In the genomic region with DNA sequence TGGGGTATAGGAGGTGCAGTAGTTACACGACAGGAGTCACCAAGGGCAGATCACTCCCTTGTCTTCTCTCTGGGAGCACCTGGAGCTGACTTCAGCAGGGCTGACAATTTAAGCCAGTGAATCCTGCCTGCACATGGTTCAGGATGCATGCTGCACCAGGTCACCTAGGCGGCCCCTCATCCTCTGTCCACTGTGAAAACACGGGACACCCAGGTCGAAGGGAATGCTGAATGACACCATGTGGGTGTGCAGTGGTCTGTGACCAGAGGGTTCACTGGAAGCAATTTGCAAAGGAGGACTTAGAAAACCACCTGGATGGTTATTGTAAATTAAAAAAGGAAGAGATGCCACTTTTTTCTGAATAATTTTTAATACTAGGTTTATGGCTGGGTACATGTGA, we compare ENCODE assay signal across 28 cellular contexts.
"Had no signal": no experiment of that assay in that cellular context is flagged by ENCODE, and none has a peak within 500 bp of the region (broad histone marks: within the 10 kb centered on the region; RNA-seq: fewer than 3 reads in every experiment).

No MANE protein-coding gene starts in this region.

- H3K27me3 ChIP-seq: brain microvascular endothelial cell, esophagus muscularis mucosa, foreskin keratinocyte, gastrocnemius medialis, heart right ventricle had no signal

- H3K4me3 ChIP-seq: esophagus muscularis mucosa, gastrocnemius medialis, heart right ventricle had no signal

- H3K36me3 Mint-ChIP-seq: activated naive CD8-positive, alpha-beta T cell; WTC11 had no signal

- ATAC-seq: activated T-cell treated with anti-CD3 and anti-CD28 coated beads, Interleukin-2, amount 50 U/mL, for 4 hours; activated T-helper 17 cell treated with anti-CD3 and anti-CD28 coated beads, Interleukin-2, amount 50 U/mL, for 72 hours; effector memory CD8-positive, alpha-beta T cell; foreskin keratinocyte; gastrocnemius medialis; WTC11 had no signal

- H3K4me3 Mint-ChIP-seq: activated CD4-positive, alpha-beta memory T cell treated with anti-CD3 and anti-CD28 coated beads, Interleukin-2, amount 10 ng/mL, durations not matched to agents 7 days and 5 days; activated CD4-positive, alpha-beta T cell treated with anti-CD3 and anti-CD28 coated beads, Interleukin-2, amount 10 ng/mL, durations not matched to agents 7 days and 5 days; activated naive CD8-positive, alpha-beta T cell; activated T-cell treated with anti-CD3 and anti-CD28 coated beads, Interleukin-2, amount 50 U/mL, for 4 hours; activated T-helper 17 cell treated with anti-CD3 and anti-CD28 coated beads, Interleukin-2, amount 50 U/mL, for 72 hours; central memory CD8-positive, alpha-beta T cell; effector memory CD8-positive, alpha-beta T cell; WTC11 had no signal

- H3K9me3 Mint-ChIP-seq: activated CD4-positive, alpha-beta memory T cell treated with anti-CD3 and anti-CD28 coated beads, Interleukin-2, amount 10 ng/mL, durations not matched to agents 7 days and 5 days; activated CD4-positive, alpha-beta T cell treated with anti-CD3 and anti-CD28 coated beads, Interleukin-2, amount 10 ng/mL, durations not matched to agents 7 days and 5 days; activated T-cell treated with anti-CD3 and anti-CD28 coated beads, Interleukin-2, amount 50 U/mL, for 4 hours; activated T-helper 17 cell treated with anti-CD3 and anti-CD28 coated beads, Interleukin-2, amount 50 U/mL, for 72 hours; central memory CD8-positive, alpha-beta T cell; effector memory CD8-positive, alpha-beta T cell; WTC11 had no signal

- H3K36me3 ChIP-seq: brain microvascular endothelial cell, esophagus muscularis mucosa, gastrocnemius medialis, heart right ventricle had no signal

- H3K4me1 Mint-ChIP-seq: activated CD4-positive, alpha-beta memory T cell treated with anti-CD3 and anti-CD28 coated beads, Interleukin-2, amount 10 ng/mL, durations not matched to agents 7 days and 5 days; activated CD4-positive, alpha-beta T cell treated with anti-CD3 and anti-CD28 coated beads, Interleukin-2, amount 10 ng/mL, durations not matched to agents 7 days and 5 days; activated T-helper 17 cell treated with anti-CD3 and anti-CD28 coated beads, Interleukin-2, amount 50 U/mL, for 72 hours; central memory CD8-positive, alpha-beta T cell had no signal

- DNase-seq: activated CD4-positive, alpha-beta memory T cell treated with anti-CD3 and anti-CD28 coated beads, Interleukin-2, amount 10 ng/mL, durations not matched to agents 7 days and 5 days; activated CD4-positive, alpha-beta T cell treated with anti-CD3 and anti-CD28 coated beads for 1 hour; activated CD4-positive, alpha-beta T cell treated with anti-CD3 and anti-CD28 coated beads for 4 hours; activated CD4-positive, alpha-beta T cell treated with anti-CD3 and anti-CD28 coated beads, Interleukin-2, amount 10 ng/mL, durations not matched to agents 7 days and 5 days; activated CD4-positive, alpha-beta T cell treated with anti-CD3 and anti-CD28 coated beads, Interleukin-2, amount 50 U/mL, for 4 hours; activated CD8-positive, alpha-beta memory T cell treated with anti-CD3 and anti-CD28 coated beads for 24 hours; activated effector memory CD4-positive, alpha-beta T cell treated with Interleukin-2 at 50 U/mL for 16 hours; activated gamma-delta T cell treated with Interleukin-2 at 50 U/mL for 16 hours; activated naive CD4-positive, alpha-beta T cell treated with anti-CD3 and anti-CD28 coated beads, Interleukin-2, amount 50 U/mL, for 16 hours; activated naive CD4-positive, alpha-beta T cell treated with Interleukin-2 at 50 U/mL for 16 hours; activated T-cell treated with anti-CD3 and anti-CD28 coated beads, Interleukin-2, amount 50 U/mL, for 4 hours; amniotic stem cell; anterior cingulate cortex; brain microvascular endothelial cell; cortex of kidney; dermis blood vessel endothelial cell; effector CD4-positive, alpha-beta T cell; effector memory CD8-positive, alpha-beta T cell; erythroblast; foreskin keratinocyte; heart right ventricle; T-helper 2 cell had no signal

- H3K9me3 ChIP-seq: esophagus muscularis mucosa, gastrocnemius medialis, heart right ventricle had no signal

- H3K27ac Mint-ChIP-seq: activated CD4-positive, alpha-beta memory T cell treated with anti-CD3 and anti-CD28 coated beads, Interleukin-2, amount 10 ng/mL, durations not matched to agents 7 days and 5 days; activated CD4-positive, alpha-beta T cell treated with anti-CD3 and anti-CD28 coated beads, Interleukin-2, amount 10 ng/mL, durations not matched to agents 7 days and 5 days; activated naive CD8-positive, alpha-beta T cell; activated T-helper 17 cell treated with anti-CD3 and anti-CD28 coated beads, Interleukin-2, amount 50 U/mL, for 72 hours; effector memory CD8-positive, alpha-beta T cell; WTC11 had no signal

- H3K27ac ChIP-seq: brain microvascular endothelial cell, esophagus muscularis mucosa, foreskin keratinocyte, gastrocnemius medialis, heart right ventricle had no signal
